Comparison of ENCODE assay signal across 9 cellular contexts in genomic region chrX:134171661-134172587, GRCh38.
DNase-seq lines count a peak whose midpoint lies in the region; ATAC-seq, FAIRE-seq and TF ChIP-seq lines count a peak whose summit lies in the region.
"Had no signal": no experiment of that assay in that cellular context is flagged by ENCODE, and none has a peak within 500 bp of the region (broad histone marks: within the 10 kb centered on the region; RNA-seq: fewer than 3 reads in every experiment).

No MANE protein-coding gene starts in this region.

- peaks cover 13% of the 10 kb centered on the region for H3K27me3 ChIP-seq in CD8-positive, alpha-beta memory T cell (ENCODE audit: insufficient read depth, low read length, poor library complexity, severe bottlenecking)
- H3K27me3 ChIP-seq in SJSA1 (replicated peaks): peaks cover 3% of the 10 kb centered on the region

- CTCF ChIA-PET in CD8-positive, alpha-beta memory T cell (lab: Charles Lee): no interaction called here
- CTCF ChIA-PET in HEK293 (lab: Yijun Ruan, JAX): no interaction called here

- DNase-seq in CD8-positive, alpha-beta memory T cell: peak in 3 of 5 donors; percentile 24 to 47 (median 31)
- DNase-seq in SJSA1 (ENCODE audit: low read depth in 1 of 2, low spot score in 2 of 2): peak in 1 of 2 experiments; percentile 4
- peak; percentile 0 to 6 for DNase-seq in cardiac fibroblast (ENCODE audit: low read depth in 2 of 2)
- no peak for DNase-seq in left lobe of liver (ENCODE audit: low spot score)
- DNase-seq in stimulated activated CD4-positive, alpha-beta T cell treated with anti-CD3 and anti-CD28 coated beads, Interleukin-2, amount 100 ng/mL, for 48 hours: peak; percentile 10 to 24
- DNase-seq in D721Med (ENCODE audit: insufficient read length, low spot score): no peak

- peak overlapping the region; percentile 44 to 94 (median 91) for H3K4me3 Mint-ChIP-seq in CD8-positive, alpha-beta memory T cell

- no peaks in the 10 kb centered on the region for H3K9me3 Mint-ChIP-seq in CD8-positive, alpha-beta memory T cell

- TF ChIP-seq CTCF in HEK293 (tag by site-specific recombination; IDR thresholded peaks at IDR 0.05): no peak
- TF ChIP-seq CTCF in cardiac fibroblast (IDR thresholded peaks at IDR 0.05; ENCODE audit: low read depth, low read length): no peak
- no peak for TF ChIP-seq CTCF in D721Med (IDR thresholded peaks at IDR 0.05; ENCODE audit: insufficient read depth, missing control alignments)

- FAIRE-seq in D721Med (lab: Jason Lieb, UNC): no peak
- FAIRE-seq: islet of Langerhans had no signal

- no peak overlapping the region for H3K4me3 ChIP-seq in CD8-positive, alpha-beta memory T cell (ENCODE audit: low read length)
- H3K4me3 ChIP-seq in HEK293 (ENCODE audit: low read depth, low read length) (peak overlapping the region; percentile 45), SJSA1 (peak overlapping the region; percentile 15), cardiac fibroblast (replicated peaks in 1 of 2; ENCODE audit: low read depth in 2 of 2, low read length in 2 of 2) (peak overlapping the region; percentile 10 to 29)

- peaks cover 21 to 26% of the 10 kb centered on the region in 2 donors for H3K27me3 Mint-ChIP-seq in CD8-positive, alpha-beta memory T cell

- ATAC-seq in left lobe of liver (peak; percentile 37), HG03521 (IDR thresholded peaks at IDR 0.05; ENCODE audit: unreplicated experiment) (no peak)

- POLR2A ChIA-PET in CD8-positive, alpha-beta memory T cell (lab: Charles Lee): no interaction called here
- POLR2A ChIA-PET in HEK293 (lab: Yijun Ruan, JAX): interaction anchor here (0.6 kb wide), 1 partner anchor 13 kb away, joined by 4 read pairs; no protein-coding TSS in a partner anchor

- no peaks in the 10 kb centered on the region for H3K4me1 ChIP-seq in CD8-positive, alpha-beta memory T cell (ENCODE audit: insufficient read depth, low read length)
- H3K4me1 ChIP-seq in HEK293 (ENCODE audit: control insufficient read depth, insufficient read depth, low read length) (no peaks in the 10 kb centered on the region), SJSA1 (replicated peaks) (no peaks in the 10 kb centered on the region)

- H3K9me3 ChIP-seq in CD8-positive, alpha-beta memory T cell (ENCODE audit: low read length): no peaks in the 10 kb centered on the region
- H3K9me3 ChIP-seq in HEK293 (ENCODE audit: control insufficient read depth, insufficient read depth, low read depth, low read length) (peaks cover 2% of the 10 kb centered on the region; the same call in 1 of the 2 replicates), SJSA1 (replicated peaks) (no peaks in the 10 kb centered on the region)

- H3K27ac ChIP-seq in CD8-positive, alpha-beta memory T cell (ENCODE audit: low read depth, low read length): no peak overlapping the region
- H3K27ac ChIP-seq in HEK293 (ENCODE audit: extremely low read depth, low read depth, low read length) (peak overlapping the region; percentile 59; the same call in 1 of the 2 replicates), SJSA1 (no peak overlapping the region)

- peaks cover 0 to 2% (median 0%) of the 10 kb centered on the region in 3 donors for H3K36me3 Mint-ChIP-seq in CD8-positive, alpha-beta memory T cell

- H3K4me1 Mint-ChIP-seq in CD8-positive, alpha-beta memory T cell: peaks cover 12 to 18% (median 14%) of the 10 kb centered on the region in 3 donors

- no peaks in the 10 kb centered on the region for H3K36me3 ChIP-seq in CD8-positive, alpha-beta memory T cell (ENCODE audit: insufficient read depth, low read length)
- no peaks in the 10 kb centered on the region for H3K36me3 ChIP-seq in HEK293 (ENCODE audit: control insufficient read depth in 2 of 2, insufficient read depth in 1 of 2, low read length in 2 of 2)
- no peaks in the 10 kb centered on the region for H3K36me3 ChIP-seq in SJSA1

- H3K27ac Mint-ChIP-seq in CD8-positive, alpha-beta memory T cell: peak overlapping the region in 4 of 8 donors; percentile 29 to 66 (median 42)

TF ChIP-seq in HEK293, 187 proteins besides CTCF, POLR2A, EP300 and RAD21 (continues in another document):
- TF ChIP-seq ZNF600 (tag by site-specific recombination; IDR thresholded peaks at IDR 0.05) (no peak), ZNF302 (tag by site-specific recombination; IDR thresholded peaks at IDR 0.05; ENCODE audit: low read depth) (no peak), ZNF394 (tag by site-specific recombination; IDR thresholded peaks at IDR 0.05; ENCODE audit: borderline replicate concordance) (no peak), ZNF202 (tag by site-specific recombination; IDR thresholded peaks at IDR 0.05; ENCODE audit: borderline replicate concordance) (0 out of 2 replicates have a peak, but pooled peaks have one; percentile 54), KLF7 (tag by site-specific recombination; IDR thresholded peaks at IDR 0.05; ENCODE audit: borderline replicate concordance) (no peak), KLF9 (tag by site-specific recombination; IDR thresholded peaks at IDR 0.05; ENCODE audit: low read depth) (peak; percentile 32; the same call in 1 of the 2 replicates), YY1 (tag by site-specific recombination; IDR thresholded peaks at IDR 0.05) (no peak), ZNF280D (tag by site-specific recombination; IDR thresholded peaks at IDR 0.05) (no peak), ZNF214 (tag by site-specific recombination; IDR thresholded peaks at IDR 0.05; ENCODE audit: borderline replicate concordance) (no peak), ZNF133 (tag by site-specific recombination; IDR thresholded peaks at IDR 0.05) (no peak), EGR2 (tag by site-specific recombination; IDR thresholded peaks at IDR 0.05; ENCODE audit: low read depth) (peak; percentile 44), ZBTB17 (tag by site-specific recombination; IDR thresholded peaks at IDR 0.05) (peak; percentile 22; the same call in 1 of the 2 replicates), ZNF423 (tag by site-specific recombination; IDR thresholded peaks at IDR 0.05) (no peak), ZNF677 (tag by site-specific recombination; IDR thresholded peaks at IDR 0.05) (no peak), ZNF776 (tag by site-specific recombination; IDR thresholded peaks at IDR 0.05; ENCODE audit: borderline replicate concordance) (no peak), ZBTB7A (tag by site-specific recombination; IDR thresholded peaks at IDR 0.05; ENCODE audit: low read depth) (no peak), ZNF560 (tag by site-specific recombination; IDR thresholded peaks at IDR 0.05; ENCODE audit: borderline replicate concordance) (no peak)
- TF ChIP-seq, protein P1, sequence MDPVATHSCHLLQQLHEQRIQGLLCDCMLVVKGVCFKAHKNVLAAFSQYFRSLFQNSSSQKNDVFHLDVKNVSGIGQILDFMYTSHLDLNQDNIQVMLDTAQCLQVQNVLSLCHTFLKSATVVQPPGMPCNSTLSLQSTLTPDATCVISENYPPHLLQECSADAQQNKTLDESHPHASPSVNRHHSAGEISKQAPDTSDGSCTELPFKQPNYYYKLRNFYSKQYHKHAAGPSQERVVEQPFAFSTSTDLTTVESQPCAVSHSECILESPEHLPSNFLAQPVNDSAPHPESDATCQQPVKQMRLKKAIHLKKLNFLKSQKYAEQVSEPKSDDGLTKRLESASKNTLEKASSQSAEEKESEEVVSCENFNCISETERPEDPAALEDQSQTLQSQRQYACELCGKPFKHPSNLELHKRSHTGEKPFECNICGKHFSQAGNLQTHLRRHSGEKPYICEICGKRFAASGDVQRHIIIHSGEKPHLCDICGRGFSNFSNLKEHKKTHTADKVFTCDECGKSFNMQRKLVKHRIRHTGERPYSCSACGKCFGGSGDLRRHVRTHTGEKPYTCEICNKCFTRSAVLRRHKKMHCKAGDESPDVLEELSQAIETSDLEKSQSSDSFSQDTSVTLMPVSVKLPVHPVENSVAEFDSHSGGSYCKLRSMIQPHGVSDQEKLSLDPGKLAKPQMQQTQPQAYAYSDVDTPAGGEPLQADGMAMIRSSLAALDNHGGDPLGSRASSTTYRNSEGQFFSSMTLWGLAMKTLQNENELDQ (tag by site-specific recombination; IDR thresholded peaks at IDR 0.05; ENCODE audit: low read depth): no peak
- TF ChIP-seq, protein P2, sequence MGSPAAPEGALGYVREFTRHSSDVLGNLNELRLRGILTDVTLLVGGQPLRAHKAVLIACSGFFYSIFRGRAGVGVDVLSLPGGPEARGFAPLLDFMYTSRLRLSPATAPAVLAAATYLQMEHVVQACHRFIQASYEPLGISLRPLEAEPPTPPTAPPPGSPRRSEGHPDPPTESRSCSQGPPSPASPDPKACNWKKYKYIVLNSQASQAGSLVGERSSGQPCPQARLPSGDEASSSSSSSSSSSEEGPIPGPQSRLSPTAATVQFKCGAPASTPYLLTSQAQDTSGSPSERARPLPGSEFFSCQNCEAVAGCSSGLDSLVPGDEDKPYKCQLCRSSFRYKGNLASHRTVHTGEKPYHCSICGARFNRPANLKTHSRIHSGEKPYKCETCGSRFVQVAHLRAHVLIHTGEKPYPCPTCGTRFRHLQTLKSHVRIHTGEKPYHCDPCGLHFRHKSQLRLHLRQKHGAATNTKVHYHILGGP (tag by site-specific recombination; IDR thresholded peaks at IDR 0.05): peak; percentile 19; the same call in 1 of the 2 replicates

Comparison
In these comparisons a context has a peak if more than half of its experiments do, and no peak if none do; other contexts are left out.
1. DNase-seq: peak in CD8-positive, alpha-beta memory T cell (3 of 5), cardiac fibroblast (2 of 2) and stimulated activated CD4-positive, alpha-beta T cell treated with anti-CD3 and anti-CD28 coated beads, Interleukin-2, amount 100 ng/mL, for 48 hours (2 of 2); none in left lobe of liver (single experiment) and D721Med (single experiment).